12 cellular contexts compared by ENCODE assay signal in the genomic region with DNA sequence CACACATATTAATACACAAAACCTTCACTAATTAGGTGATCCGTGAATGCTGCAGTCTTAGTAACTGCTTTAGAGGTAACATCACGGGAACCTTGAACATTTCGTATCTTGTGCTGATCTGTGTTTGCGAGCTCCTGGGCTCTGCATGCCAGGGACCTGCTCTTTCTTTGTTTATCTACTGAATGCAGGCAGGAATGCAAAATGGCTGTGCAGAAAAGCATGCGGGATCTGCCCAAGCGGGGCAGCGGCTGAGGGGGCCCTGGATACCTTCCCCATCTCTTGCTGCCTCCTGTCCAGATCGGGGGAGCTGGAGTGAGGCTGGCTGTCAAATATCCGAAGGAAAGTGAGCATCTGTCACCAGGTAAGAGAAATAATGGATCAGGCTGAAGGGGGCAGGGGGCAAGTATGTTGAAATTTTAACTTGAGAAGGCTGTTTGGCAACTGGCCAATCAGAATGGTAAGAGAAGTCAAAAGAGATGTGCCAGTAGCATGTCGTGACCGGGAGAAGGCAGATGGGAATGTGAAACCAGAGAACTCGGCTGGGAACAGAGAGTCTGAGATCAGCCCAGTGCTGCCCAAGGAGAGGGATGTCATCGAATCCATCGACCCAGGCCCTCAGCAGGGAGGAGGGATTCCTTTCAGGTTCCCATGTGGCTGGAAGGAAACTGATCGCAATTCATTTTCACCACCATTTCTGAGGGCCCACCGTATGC.
DNase-seq lines count a peak whose midpoint lies in the region; ATAC-seq, FAIRE-seq and TF ChIP-seq lines count a peak whose summit lies in the region.
"Had no signal": no experiment of that assay in that cellular context is flagged by ENCODE, and none has a peak within 500 bp of the region (broad histone marks: within the 10 kb centered on the region; RNA-seq: fewer than 3 reads in every experiment).

No MANE protein-coding gene starts in this region.

- H4K5ac ChIP-seq in H1 (ENCODE audit: insufficient read length, low read depth, low read length): no peak overlapping the region

- CTCF ChIA-PET in H1 (lab: Charles Lee; ENCODE audit: partially characterized antibody): interaction anchor here (1.2 to 2.3 kb wide), 3 partner anchors 10 to 72 kb away, joined by 3 to 9 read pairs (median 9); no protein-coding TSS in a partner anchor

- peak overlapping the region; percentile 34 for H3K27ac Mint-ChIP-seq in nephron progenitor cell

- 0 out of 2 replicates have a peak overlapping the region, but pooled peaks have one; percentile 5 for H2BK5ac ChIP-seq in H1 (ENCODE audit: low read depth, low read length)

- 80% methylated on average over 16 of the region's 16 CpGs; no CpG with 5 or more reads in 1 of the 2 experiments for WGBS in H1 (ENCODE audit: extremely low coverage in 1 of 2, insufficient coverage in 1 of 2, insufficient read length in 1 of 2, insufficient replicate concordance in 2 of 2, low coverage in 1 of 2, low lambda C conversion rate in 2 of 2, missing lambda C conversion rate in 1 of 2), 2 experiments

- H2AFZ ChIP-seq in H1 (ENCODE audit: low read length): peak overlapping the region; percentile 2; the same call in 1 of the 2 replicates

- no peak for TF ChIP-seq RAD21 in H1 (IDR thresholded peaks at IDR 0.05 in 1 of 2, conservative IDR thresholded peaks at IDR 0.05 in 1 of 2; ENCODE audit: low read depth in 2 of 2, low read length in 2 of 2)

- H2BK20ac ChIP-seq in H1 (ENCODE audit: low read length): 0 out of 2 replicates have a peak overlapping the region, but pooled peaks have one; percentile 34

- peak overlapping the region in 1 of 2 experiments; percentile 17; a peak in 1 of 4 replicates for H3K4me2 ChIP-seq in H1 (ENCODE audit: insufficient read depth in 1 of 2, low read depth in 2 of 2, low read length in 2 of 2)

- TF ChIP-seq EP300 in H1 (IDR thresholded peaks at IDR 0.05; ENCODE audit: borderline replicate concordance in 1 of 2, low read depth in 2 of 2, low read length in 2 of 2): no peak

- H2BK12ac ChIP-seq in H1 (ENCODE audit: low read depth, low read length): peak overlapping the region; percentile 56

- H3K4me1 Mint-ChIP-seq in nephron progenitor cell: peaks cover 41% of the 10 kb centered on the region

- no peaks in the 10 kb centered on the region for H3K36me3 ChIP-seq in H1 (ENCODE audit: control insufficient read depth in 2 of 4, insufficient read depth in 4 of 4, low read length in 3 of 4)

- H3K79me2 ChIP-seq in H1 (ENCODE audit: control insufficient read depth in 1 of 2, insufficient read depth in 2 of 2, low read length in 2 of 2): no peaks in the 10 kb centered on the region

- POLR2A ChIA-PET in H1 (lab: Charles Lee; ENCODE audit: partially characterized antibody): no interaction called here

- no peak overlapping the region for H4K8ac ChIP-seq in H1 (ENCODE audit: extremely low read depth, insufficient read depth, low read length)

- no peak overlapping the region for H3K9ac ChIP-seq in H1 (replicated peaks in 1 of 4; ENCODE audit: extremely low read depth in 1 of 4, low read depth in 3 of 4, low read length in 3 of 4)

- no peaks in the 10 kb centered on the region for H3K79me1 ChIP-seq in H1 (ENCODE audit: low read depth, low read length)

- no peak overlapping the region for H3K23ac ChIP-seq in H1 (ENCODE audit: insufficient read length)

- no peak overlapping the region for H3K4me3 Mint-ChIP-seq in nephron progenitor cell

- H3K9me3 Mint-ChIP-seq in nephron progenitor cell: no peaks in the 10 kb centered on the region

- peaks cover 2 to 13% (median 7%) of the 10 kb centered on the region in 4 experiments; a peak in 6 of 7 replicates for H3K4me1 ChIP-seq in H1 (replicated peaks in 1 of 4; ENCODE audit: control insufficient read depth in 3 of 4, insufficient read depth in 4 of 4, low read length in 3 of 4)

- H2BK15ac ChIP-seq in H1 (ENCODE audit: low read length): 0 out of 2 replicates have a peak overlapping the region, but pooled peaks have one; percentile 49

- no peaks in the 10 kb centered on the region for H3K9me3 ChIP-seq in H1 (ENCODE audit: insufficient read depth in 2 of 2, low read depth in 1 of 2, low read length in 1 of 2)

- no peaks in the 10 kb centered on the region for H3K27me3 ChIP-seq in H1 (replicated peaks in 1 of 4; ENCODE audit: control insufficient read depth in 3 of 4, extremely low read depth in 1 of 4, insufficient read depth in 3 of 4, low read length in 3 of 4)

- no peak for ATAC-seq in HG02938 (IDR thresholded peaks at IDR 0.05; ENCODE audit: unreplicated experiment)

- H4K20me1 ChIP-seq in H1 (replicated peaks in 1 of 2; ENCODE audit: control insufficient read depth in 1 of 2, insufficient read depth in 2 of 2, low read length in 2 of 2): no peaks in the 10 kb centered on the region

- no peaks in the 10 kb centered on the region for H3K23me2 ChIP-seq in H1 (ENCODE audit: low read depth, low read length)

- peaks cover 15% of the 10 kb centered on the region for H3K27me3 Mint-ChIP-seq in nephron progenitor cell (ENCODE audit: low read depth, poor library complexity)

- H3K4me3 ChIP-seq in H1 (ENCODE audit: extremely low read depth in 1 of 4, insufficient read depth in 2 of 4, low read depth in 3 of 4, low read length in 4 of 4): no peak overlapping the region

- no peak overlapping the region for H3K14ac ChIP-seq in H1 (ENCODE audit: insufficient read length)

- TF ChIP-seq POLR2A in H1 (IDR thresholded peaks at IDR 0.05; ENCODE audit: control extremely low read depth in 1 of 2, low read depth in 2 of 2, low read length in 2 of 2): no peak

- peak overlapping the region; percentile 32 for H3K4ac ChIP-seq in H1 (replicated peaks; ENCODE audit: insufficient read length, low read depth, low read length)

- H3K36me3 Mint-ChIP-seq in nephron progenitor cell (ENCODE audit: low read depth): peaks cover 5% of the 10 kb centered on the region

- DNase-seq in DMS79 (lab: John Stamatoyannopoulos, UW) (peak; percentile 42), NCI-H2107 (lab: John Stamatoyannopoulos, UW) (peak; percentile 82), H1 (ENCODE audit: low read depth in 1 of 2, low spot score in 2 of 2) (no peak), nephron progenitor cell (peak; percentile 31), NCI-H1436 treated with DMSO at 0.1 percent for 48 hours (lab: John Stamatoyannopoulos, UW) (no peak), T1000 (lab: John Stamatoyannopoulos, UW) (no peak), mesenteric fat pad (ENCODE audit: low spot score) (no peak)
- DNase-seq: activated T-cell treated with anti-CD3 and anti-CD28 coated beads, Interleukin-2, amount 50 U/mL, for 48 hours; cortex of kidney; NCI-H748 treated with DMSO at 0.1 percent for 48 hours had no signal

- H3K56ac ChIP-seq in H1 (replicated peaks; ENCODE audit: insufficient read length, low read depth, low read length): no peak overlapping the region

- TF ChIP-seq CTCF in H1 (IDR thresholded peaks at IDR 0.05; ENCODE audit: control extremely low read depth in 1 of 3, insufficient read depth in 1 of 3, low read depth in 1 of 3, low read length in 3 of 3) (no peak), nephron progenitor cell (IDR thresholded peaks at IDR 0.05) (no peak)

- H4K91ac ChIP-seq in H1 (replicated peaks; ENCODE audit: insufficient read length, low read length): peak overlapping the region; percentile 39

- peak; percentile 65 for FAIRE-seq in H1 (lab: Jason Lieb, UNC)

- peak overlapping the region; percentile 71 for H2BK120ac ChIP-seq in H1 (replicated peaks; ENCODE audit: low read depth, low read length)

- H3K18ac ChIP-seq in H1 (ENCODE audit: extremely low read depth, low read length): peak overlapping the region; percentile 57; the same call in 1 of the 2 replicates

- H3K27ac ChIP-seq in H1 (ENCODE audit: low read depth, low read length): no peak overlapping the region
- H3K27ac ChIP-seq: HL-60 had no signal

- peak overlapping the region; percentile 10; the same call in 1 of the 2 replicates for H2AK5ac ChIP-seq in H1 (ENCODE audit: low read depth, low read length)

TF ChIP-seq in H1, 55 proteins besides CTCF, POLR2A, EP300 and RAD21 (continues in another document):
- TF ChIP-seq CBX5 (IDR thresholded peaks at IDR 0.05; ENCODE audit: low read depth, low read length) (no peak), ZNF274 (IDR thresholded peaks at IDR 0.05; ENCODE audit: borderline replicate concordance, extremely low read depth, low read length) (no peak), BCL11A (IDR thresholded peaks at IDR 0.05; ENCODE audit: low read depth in 2 of 2, low read length in 2 of 2) (no peak), CBX8 (IDR thresholded peaks at IDR 0.05; ENCODE audit: borderline replicate concordance, low read depth, low read length) (no peak), HDAC6 (IDR thresholded peaks at IDR 0.05; ENCODE audit: low read depth, low read length) (no peak), GABPA (IDR thresholded peaks at IDR 0.05; ENCODE audit: borderline replicate concordance, insufficient read depth, low read length) (no peak), TCF12 (IDR thresholded peaks at IDR 0.05; ENCODE audit: low read depth, low read length) (no peak), RBBP5 (IDR thresholded peaks at IDR 0.05; ENCODE audit: borderline replicate concordance, low read depth, low read length) (peak; percentile 36; the same call in 1 of the 2 replicates), E2F6 (IDR thresholded peaks at IDR 0.05) (0 out of 2 replicates have a peak, but pooled peaks have one; percentile 52), MAX (IDR thresholded peaks at IDR 0.05) (peak; percentile 80), EZH2 (IDR thresholded peaks at IDR 0.05; ENCODE audit: low read depth, low read length, severe bottlenecking) (no peak), SP4 (IDR thresholded peaks at IDR 0.05; ENCODE audit: low read length) (no peak), ASH2L (IDR thresholded peaks at IDR 0.05; ENCODE audit: low read length) (peak; percentile 32), SP2 (IDR thresholded peaks at IDR 0.05; ENCODE audit: low read length) (no peak), YY1 (IDR thresholded peaks at IDR 0.05; ENCODE audit: low read depth, low read length) (peak; percentile 86), TAF1 (IDR thresholded peaks at IDR 0.05; ENCODE audit: low read depth, low read length) (0 out of 2 replicates have a peak, but pooled peaks have one; percentile 23), KDM1A (IDR thresholded peaks at IDR 0.05; ENCODE audit: borderline replicate concordance, low read length) (0 out of 2 replicates have a peak, but pooled peaks have one; percentile 10), SIN3A (conservative IDR thresholded peaks at IDR 0.05 in 1 of 2, IDR thresholded peaks at IDR 0.05 in 1 of 2; ENCODE audit: low read depth in 1 of 2, low read length in 2 of 2) (no peak)

Comparison
In these comparisons a context has a peak if more than half of its experiments do, and no peak if none do; other contexts are left out.
1. DNase-seq: peak in DMS79 (single experiment), NCI-H2107 (single experiment) and nephron progenitor cell (single experiment); none in H1 (0 of 2), NCI-H1436 treated with DMSO at 0.1 percent for 48 hours (single experiment), T1000 (single experiment) and mesenteric fat pad (single experiment).